In the genomic region with DNA sequence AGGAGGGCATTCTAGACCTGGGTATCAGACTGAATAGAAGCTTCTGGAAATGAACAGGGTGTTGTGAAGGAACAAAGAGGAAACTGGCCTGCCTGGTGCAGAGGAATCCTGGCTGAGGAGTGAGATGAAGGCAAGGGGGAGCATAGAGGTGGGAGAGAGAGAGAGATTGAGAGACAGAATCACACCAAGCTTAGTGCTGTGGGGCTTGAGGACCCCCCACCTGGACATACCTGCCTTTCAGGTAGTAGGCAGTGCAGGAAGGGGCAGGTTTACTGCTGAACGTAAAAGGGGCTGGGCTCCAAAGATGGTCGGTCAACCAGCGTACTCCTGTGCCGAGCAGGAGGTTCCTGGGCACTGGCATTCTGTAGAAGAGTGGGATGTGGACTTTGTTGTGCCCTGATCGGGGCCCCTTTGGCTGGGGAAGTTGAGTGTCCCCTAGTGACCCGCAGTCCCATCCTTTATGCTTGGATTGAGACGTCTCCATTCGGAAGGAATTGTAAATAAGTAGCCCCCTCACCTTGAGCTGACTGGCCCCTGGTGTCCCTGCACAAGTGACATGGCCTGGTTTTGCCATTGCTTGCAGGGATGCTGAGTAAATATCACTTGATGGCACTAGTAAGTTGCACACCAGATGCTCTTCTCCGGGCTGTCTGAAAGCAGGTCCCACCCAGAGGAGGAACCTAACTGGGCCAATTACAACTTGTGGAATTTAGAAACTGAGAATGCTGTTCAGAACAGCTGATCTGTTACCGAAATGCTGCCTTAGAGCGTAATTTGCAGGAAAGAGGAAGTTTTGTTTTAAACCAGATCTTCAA, we compare ENCODE assay signal across 8 cellular contexts. TPM values are rescaled to one million over a fixed set of nuclear protein-coding genes. Genes with fewer than 3 reads are reported as not detected.
A peak's percentile ranks its signal among the peaks of the same experiment; 100 is the strongest.
DNase-seq lines count a peak whose midpoint lies in the region; ATAC-seq and TF ChIP-seq lines count a peak whose summit lies in the region.

No MANE protein-coding gene starts in this region.

- H3K79me2 ChIP-seq in HCT116 (ENCODE audit: insufficient read depth, low read length), result peaks cover 57% of the 10 kb centered on the region
- peaks cover 60% of the 10 kb centered on the region for H3K79me2 ChIP-seq in neural progenitor cell (ENCODE audit: low read depth)

- H3K4me3 Mint-ChIP-seq in activated T-helper 2 cell treated with anti-CD3 and anti-CD28 coated beads, Interferon-gamma antibody, Interleukin-2, Interleukin-4, amounts not matched to agents 10 μg/mL and 5 μg/mL and 100 μg/mL, durations not matched to agents 14 hours and 24 hours and 36 hours (ENCODE audit: low read depth), result peak overlapping the region; percentile 89
- H3K4me3 Mint-ChIP-seq in neural progenitor cell, result peak overlapping the region; percentile 94

- H3K27ac Mint-ChIP-seq in activated T-helper 2 cell treated with anti-CD3 and anti-CD28 coated beads, Interferon-gamma antibody, Interleukin-2, Interleukin-4, amounts not matched to agents 10 μg/mL and 5 μg/mL and 100 μg/mL, durations not matched to agents 14 hours and 24 hours and 36 hours, result peak overlapping the region; percentile 78
- no peak overlapping the region for H3K27ac Mint-ChIP-seq in neural progenitor cell

- intact Hi-C loops in HCT116 (cut with micrococcal nuclease), result no loop called here
- intact Hi-C loops in activated T-helper 2 cell treated with anti-CD3 and anti-CD28 coated beads, Interferon-gamma antibody, Interleukin-2, Interleukin-4, amounts not matched to agents 10 μg/mL and 5 μg/mL and 100 μg/mL, durations not matched to agents 14 hours and 24 hours and 36 hours (cut with micrococcal nuclease), result loop anchor here (1.0 to 10.0 kb wide), 4 partner anchors 30 to 317 kb away; partner anchors contain the start of gene PER2

- peaks cover 7% of the 10 kb centered on the region for H3F3A ChIP-seq in neural progenitor cell (ENCODE audit: low read depth)

- POLR2A ChIA-PET in HCT116 (lab: Charles Lee), result no interaction called here

- H3K9me2 ChIP-seq in HCT116 (ENCODE audit: insufficient read depth), result no peaks in the 10 kb centered on the region

- 43% methylated on average over 11 of the region's 11 CpGs for WGBS in urinary bladder

- H3K9ac ChIP-seq in HCT116 (ENCODE audit: low read length) (peak overlapping the region; percentile 72), neural progenitor cell (peak overlapping the region; percentile 87)

- TF ChIP-seq RAD21 in HCT116 (IDR thresholded peaks at IDR 0.05; ENCODE audit: low read depth), result 0 out of 2 replicates have a peak, but pooled peaks have one; percentile 22

- H3K27me3 ChIP-seq in HCT116 (ENCODE audit: insufficient read depth, low read length) (no peaks in the 10 kb centered on the region), neural progenitor cell (no peaks in the 10 kb centered on the region)

- peaks cover 42% of the 10 kb centered on the region for H3K36me3 Mint-ChIP-seq in activated T-helper 2 cell treated with anti-CD3 and anti-CD28 coated beads, Interferon-gamma antibody, Interleukin-2, Interleukin-4, amounts not matched to agents 10 μg/mL and 5 μg/mL and 100 μg/mL, durations not matched to agents 14 hours and 24 hours and 36 hours (ENCODE audit: low read depth)
- H3K36me3 Mint-ChIP-seq in neural progenitor cell, result peaks cover 9% of the 10 kb centered on the region

- ATAC-seq in HCT116, result no peak

- no peaks in the 10 kb centered on the region for H3K36me3 ChIP-seq in HCT116 (ENCODE audit: control insufficient read depth in 1 of 2, insufficient read depth in 2 of 2, low read length in 2 of 2)
- H3K36me3 ChIP-seq in neural progenitor cell, result no peaks in the 10 kb centered on the region
- H3K36me3 ChIP-seq in urinary bladder (ENCODE audit: insufficient read depth), result no peaks in the 10 kb centered on the region

- peaks cover 5% of the 10 kb centered on the region for H3K9me3 Mint-ChIP-seq in activated T-helper 2 cell treated with anti-CD3 and anti-CD28 coated beads, Interferon-gamma antibody, Interleukin-2, Interleukin-4, amounts not matched to agents 10 μg/mL and 5 μg/mL and 100 μg/mL, durations not matched to agents 14 hours and 24 hours and 36 hours
- H3K9me3 Mint-ChIP-seq in neural progenitor cell, result peaks cover 4% of the 10 kb centered on the region

- peaks cover 39% of the 10 kb centered on the region for H3K4me1 Mint-ChIP-seq in activated T-helper 2 cell treated with anti-CD3 and anti-CD28 coated beads, Interferon-gamma antibody, Interleukin-2, Interleukin-4, amounts not matched to agents 10 μg/mL and 5 μg/mL and 100 μg/mL, durations not matched to agents 14 hours and 24 hours and 36 hours (ENCODE audit: low read depth)
- H3K4me1 Mint-ChIP-seq in neural progenitor cell, result peaks cover 29% of the 10 kb centered on the region

- H3K27ac ChIP-seq in HCT116 (ENCODE audit: low read depth, low read length) (no peak overlapping the region; the same call in 1 of the 2 replicates), neural progenitor cell (no peak overlapping the region), urinary bladder (ENCODE audit: low read depth) (no peak overlapping the region)

- no peaks in the 10 kb centered on the region for H3K27me3 Mint-ChIP-seq in activated T-helper 2 cell treated with anti-CD3 and anti-CD28 coated beads, Interferon-gamma antibody, Interleukin-2, Interleukin-4, amounts not matched to agents 10 μg/mL and 5 μg/mL and 100 μg/mL, durations not matched to agents 14 hours and 24 hours and 36 hours (ENCODE audit: low read depth)
- peaks cover 8% of the 10 kb centered on the region for H3K27me3 Mint-ChIP-seq in neural progenitor cell (ENCODE audit: insufficient read depth, low read depth)

- H3K9me3 ChIP-seq in HCT116 (ENCODE audit: control insufficient read depth in 1 of 2, insufficient read depth in 1 of 2, low read depth in 1 of 2, low read length in 2 of 2), result no peaks in the 10 kb centered on the region
- no peaks in the 10 kb centered on the region for H3K9me3 ChIP-seq in neural progenitor cell (ENCODE audit: low read depth)

- H4K20me1 ChIP-seq in HCT116 (ENCODE audit: insufficient read depth), result no peaks in the 10 kb centered on the region
- H4K20me1 ChIP-seq in neural progenitor cell (ENCODE audit: low read depth), result peaks cover 53% of the 10 kb centered on the region

- CTCF ChIA-PET in HCT116 (lab: Charles Lee), result interaction anchor here (1.2 kb wide), 1 partner anchor 45 kb away, joined by 3 read pairs; no protein-coding TSS in a partner anchor

- BruUV-seq in HCT116 (replicated peaks; lab: Mats Ljungman, UMichigan), result TSS peak; percentile 48

- TF ChIP-seq POLR2A in HCT116 (IDR thresholded peaks at IDR 0.05; ENCODE audit: borderline replicate concordance, extremely low read depth, insufficient read depth, insufficient read length), result no peak

- TF ChIP-seq CTCF in HCT116 (IDR thresholded peaks at IDR 0.05 in 2 of 3, conservative IDR thresholded peaks at IDR 0.05 in 1 of 3; ENCODE audit: borderline replicate concordance in 1 of 3, insufficient read depth in 1 of 3, low read depth in 2 of 3, low read length in 2 of 3) (no peak), fibroblast of villous mesenchyme (IDR thresholded peaks at IDR 0.05; ENCODE audit: insufficient read depth, low read depth, low read length) (no peak), neural progenitor cell (IDR thresholded peaks at IDR 0.05) (no peak)

- H3K4me1 ChIP-seq in HCT116 (ENCODE audit: control insufficient read depth in 1 of 2, insufficient read depth in 2 of 2, low read length in 2 of 2) (peaks cover 9 to 18% of the 10 kb centered on the region in 2 experiments), neural progenitor cell (peaks cover 15% of the 10 kb centered on the region), urinary bladder (ENCODE audit: insufficient read depth) (no peaks in the 10 kb centered on the region)

- H3K4me2 ChIP-seq in HCT116 (ENCODE audit: low read length), result peak overlapping the region; percentile 94
- H3K4me2 ChIP-seq in neural progenitor cell, result peak overlapping the region; percentile 92

- RAD21 ChIA-PET in HCT116 (lab: Charles Lee; ENCODE audit: low non-redundant PET in 1 of 2, low total read pairs in 2 of 2, uncharacterized antibody in 2 of 2, unreplicated experiment in 2 of 2), result no interaction called here

- peak overlapping the region; percentile 58; the same call in 1 of the 2 replicates for H3K4me3 ChIP-seq in GM08714 (ENCODE audit: low read length)
- H3K4me3 ChIP-seq in HCT116 (replicated peaks in 1 of 2; ENCODE audit: low read depth in 1 of 2, low read length in 2 of 2), result peak overlapping the region; percentile 81 to 94
- peak overlapping the region; percentile 82 for H3K4me3 ChIP-seq in fibroblast of villous mesenchyme (ENCODE audit: low read depth, low read length)
- peak overlapping the region; percentile 98 for H3K4me3 ChIP-seq in neural progenitor cell
- peak overlapping the region; percentile 98 for H3K4me3 ChIP-seq in urinary bladder (ENCODE audit: low read depth, low read length)

- DNase-seq in HCT116 (ENCODE audit: low read depth, low spot score) (no peak), NOMO-1 (lab: John Stamatoyannopoulos, UW; ENCODE audit: unreplicated experiment in 2 of 2) (peak; percentile 91 to 98), fibroblast of villous mesenchyme (ENCODE audit: low read depth) (peak; percentile 90), neural progenitor cell (ENCODE audit: low spot score) (no peak), cortex of kidney (lab: John Stamatoyannopoulos, UW) (no peak)
- DNase-seq in activated T-helper 2 cell treated with anti-CD3 and anti-CD28 coated beads, Interferon-gamma antibody, Interleukin-2, Interleukin-4, amounts not matched to agents 10 μg/mL and 5 μg/mL and 100 μg/mL, durations not matched to agents 14 hours and 24 hours and 36 hours (ENCODE audit: low spot score), result peak; percentile 59

- H2AFZ ChIP-seq in HCT116 (ENCODE audit: low read depth, low read length, poor library complexity, severe bottlenecking) (no peak overlapping the region), neural progenitor cell (replicated peaks) (no peak overlapping the region)

TF ChIP-seq in HCT116, 20 proteins besides CTCF, POLR2A, EP300 and RAD21:
- no peak for TF ChIP-seq SRF (IDR thresholded peaks at IDR 0.05; ENCODE audit: low read depth)
- 0 out of 2 replicates have a peak, but pooled peaks have one; percentile 21 for TF ChIP-seq SIN3A (IDR thresholded peaks at IDR 0.05; ENCODE audit: low read depth)

RNA-seq across cellular contexts. Expression of gene UBE2F, which starts 1.4 kb away (rescaled TPM):
- total RNA-seq in HCT116 (2021; ENCODE audit: unreplicated experiment), result 32.8 TPM
- 27.1 and 32.0 TPM in 2 replicates for polyA plus RNA-seq in HCT116 (2012)
- total RNA-seq in activated T-helper 2 cell treated with anti-CD3 and anti-CD28 coated beads, Interferon-gamma antibody, Interleukin-2, Interleukin-4, amounts not matched to agents 10 μg/mL and 5 μg/mL and 100 μg/mL, durations not matched to agents 14 hours and 24 hours and 36 hours, result 137 and 146 TPM in 2 replicates
- 49.3 and 81.6 TPM in 2 replicates for total RNA-seq in fibroblast of villous mesenchyme
- total RNA-seq in neural progenitor cell (ENCODE audit: low replicate concordance), result 50.8 and 77.4 TPM in 2 replicates
- 25.9 TPM for total RNA-seq in urinary bladder
- polyA plus RNA-seq in urinary bladder, result 38.3 TPM

Comparison
In these comparisons a context has a peak if more than half of its experiments do, and no peak if none do; other contexts are left out.
1. DNase-seq: peak in NOMO-1 (2 of 2), activated T-helper 2 cell treated with anti-CD3 and anti-CD28 coated beads, Interferon-gamma antibody, Interleukin-2, Interleukin-4, amounts not matched to agents 10 μg/mL and 5 μg/mL and 100 μg/mL, durations not matched to agents 14 hours and 24 hours and 36 hours (single experiment) and fibroblast of villous mesenchyme (single experiment); none in HCT116 (single experiment), neural progenitor cell (single experiment) and cortex of kidney (single experiment).
2. Peak in every context shown above with its lines, with median percentiles within 50 percentile points of each other: H3K4me3 ChIP-seq.